In the genomic region with DNA sequence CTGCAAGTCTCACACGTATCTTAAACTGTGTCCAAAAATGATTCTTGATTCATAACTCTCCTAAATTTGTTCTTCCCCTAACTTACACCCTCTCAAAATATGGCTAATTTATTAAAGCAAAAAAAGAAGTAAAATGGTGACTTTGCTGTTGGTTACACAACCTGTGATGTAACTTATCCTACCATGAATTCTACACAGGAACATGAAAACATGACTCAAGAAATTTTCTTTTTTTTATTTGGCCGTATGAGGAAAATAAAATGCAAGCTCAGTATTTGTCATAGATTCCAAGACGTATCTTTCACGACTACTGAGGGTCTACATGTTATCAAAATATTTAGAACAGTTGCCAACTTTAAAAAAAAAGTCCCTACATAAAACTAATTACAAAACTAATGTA, we compare ENCODE assay signal across 16 cellular contexts.
"Had no signal": no experiment of that assay in that cellular context is flagged by ENCODE, and none has a peak within 500 bp of the region (broad histone marks: within the 10 kb centered on the region; RNA-seq: fewer than 3 reads in every experiment).

No MANE protein-coding gene starts in this region.

- H3K4me1 ChIP-seq: suprapubic skin had no signal

- FAIRE-seq: bronchial epithelial cell had no signal

- H3K27me3 ChIP-seq: esophagus muscularis mucosa, gastroesophageal sphincter, ovary, suprapubic skin had no signal

- H3K27ac Mint-ChIP-seq: activated naive CD8-positive, alpha-beta T cell; T-helper 2 cell treated with Interferon-gamma antibody and Interleukin-4, amounts not matched to agents 5 μg/mL and 100 μg/mL, for 36 hours had no signal

- H3K9me3 ChIP-seq: esophagus muscularis mucosa, gastroesophageal sphincter, ovary, suprapubic skin had no signal

- H3K9me3 Mint-ChIP-seq: T-helper 2 cell treated with Interferon-gamma antibody and Interleukin-4, amounts not matched to agents 5 μg/mL and 100 μg/mL, for 36 hours had no signal

- H3K27ac ChIP-seq: suprapubic skin had no signal

- DNase-seq: activated gamma-delta T cell; activated T-cell treated with anti-CD3 and anti-CD28 coated beads, Interleukin-2, amount 50 U/mL, for 1 hour; anterior cingulate cortex; mesendoderm; ovary; retina; stimulated activated CD4-positive, alpha-beta T cell treated with anti-CD3 and anti-CD28 coated beads, Interleukin-1b, Interleukin-23, amount 100 ng/mL, for 48 hours; stimulated activated naive CD4-positive, alpha-beta T cell; SW 1271 had no signal

- ATAC-seq: activated CD4-positive, CD25-positive, alpha-beta regulatory T cell treated with anti-CD3 and anti-CD28 coated beads, Interleukin-2, amount 50 U/mL, for 24 hours; gastroesophageal sphincter had no signal

- H3K4me3 Mint-ChIP-seq: activated naive CD8-positive, alpha-beta T cell; T-helper 2 cell treated with Interferon-gamma antibody and Interleukin-4, amounts not matched to agents 5 μg/mL and 100 μg/mL, for 36 hours had no signal

- H3K36me3 Mint-ChIP-seq: activated naive CD8-positive, alpha-beta T cell had no signal

- H3K4me3 ChIP-seq: esophagus muscularis mucosa, gastroesophageal sphincter, ovary, suprapubic skin had no signal

- H3K36me3 ChIP-seq: esophagus muscularis mucosa, gastroesophageal sphincter, ovary, suprapubic skin had no signal
